In genomic region chr4:78780093-78780492, GRCh38 we compare ENCODE assay signal across 16 cellular contexts.
"Had no signal": no experiment of that assay in that cellular context is flagged by ENCODE, and none has a peak within 500 bp of the region (broad histone marks: within the 10 kb centered on the region; RNA-seq: fewer than 3 reads in every experiment).

No MANE protein-coding gene starts in this region.

- H3K27me3 ChIP-seq: tibial artery, vagina had no signal

- H3K9me3 ChIP-seq: tibial artery, vagina had no signal

- H3K36me3 ChIP-seq: tibial artery, vagina, WERI-Rb-1 had no signal

- DNase-seq: activated CD4-positive, alpha-beta T cell treated with anti-CD3 and anti-CD28 coated beads, Interleukin-2, amount 50 U/mL, for 48 hours; activated naive CD4-positive, alpha-beta T cell treated with anti-CD3 and anti-CD28 coated beads, Interleukin-2, amount 50 U/mL, for 16 hours; activated T-cell treated with anti-CD3 and anti-CD28 coated beads, Interleukin-2, amount 50 U/mL, for 24 hours; hippocampal formation; kidney; left ventricle myocardium superior; natural killer cell; retina; stimulated activated CD4-positive, alpha-beta T cell treated with anti-CD3 and anti-CD28 coated beads, Interleukin-15, amount 100 ng/mL, for 24 hours; stimulated activated CD4-positive, alpha-beta T cell treated with anti-CD3 and anti-CD28 coated beads, Interleukin-4, amount 100 ng/mL, for 1 hour; stimulated activated naive CD4-positive, alpha-beta T cell; T-helper 9 cell; tibial artery; WERI-Rb-1 had no signal

- H3K4me3 ChIP-seq: skin epidermis, tibial artery, vagina had no signal

- ATAC-seq: left ventricle myocardium superior, natural killer cell had no signal

- H3K27ac ChIP-seq: tibial artery, vagina, WERI-Rb-1 had no signal
